In the genomic region with DNA sequence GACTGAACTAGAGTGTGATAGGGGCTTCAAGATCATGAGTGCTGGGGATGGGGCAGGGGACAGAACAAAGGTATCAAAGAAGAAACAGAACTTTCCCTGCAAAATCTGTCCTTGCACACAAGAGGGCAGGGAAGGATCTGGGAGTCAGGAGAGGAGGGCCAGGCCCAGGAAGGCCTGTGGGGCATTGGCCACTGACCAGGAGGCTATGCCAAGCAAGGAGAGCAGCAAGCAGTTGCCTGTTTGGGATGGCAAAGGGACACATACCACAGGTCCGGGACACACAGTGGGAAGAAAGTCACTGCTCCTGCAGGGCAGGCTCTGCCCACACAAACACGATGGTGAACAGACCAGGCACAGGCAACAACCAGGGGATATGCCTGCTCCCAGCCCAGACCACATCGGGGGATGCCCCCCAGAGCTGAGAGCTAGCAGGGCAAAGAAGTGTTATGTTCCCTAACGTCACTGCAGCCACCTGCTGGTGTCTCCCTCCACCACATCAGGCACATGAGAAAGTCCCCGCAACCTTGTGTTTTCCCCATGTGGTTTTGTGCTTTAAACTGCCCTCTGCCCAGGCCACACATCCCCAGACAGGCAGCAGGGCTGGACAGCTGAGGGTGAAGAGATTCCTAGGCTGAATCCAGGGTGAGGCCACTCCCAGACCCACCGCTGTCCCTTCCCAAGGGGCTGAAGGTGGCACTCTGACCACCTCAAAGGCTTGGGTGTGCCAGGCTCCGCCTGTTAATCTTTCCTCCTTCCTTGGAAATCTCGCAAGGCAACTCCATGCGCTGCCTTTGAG, we compare ENCODE assay signal across 9 cellular contexts. TPM values are rescaled to one million over a fixed set of nuclear protein-coding genes. Genes with fewer than 3 reads are reported as not detected.
DNase-seq lines count a peak whose midpoint lies in the region; ATAC-seq and TF ChIP-seq lines count a peak whose summit lies in the region.
"Had no signal": no experiment of that assay in that cellular context is flagged by ENCODE, and none has a peak within 500 bp of the region (broad histone marks: within the 10 kb centered on the region; RNA-seq: fewer than 3 reads in every experiment).

No MANE protein-coding gene starts in this region.

- H3K9ac ChIP-seq in OCI-LY1 (ENCODE audit: low read length): no peak overlapping the region

- no peaks in the 10 kb centered on the region for H3K79me2 ChIP-seq in OCI-LY1 (ENCODE audit: insufficient read depth, low read length)
- no peaks in the 10 kb centered on the region for H3K79me2 ChIP-seq in osteoblast (ENCODE audit: insufficient read depth, low read length)

- H3K4me1 Mint-ChIP-seq in activated CD4-positive, alpha-beta T cell treated with anti-CD3 and anti-CD28 coated beads, Interleukin-2, amount 10 ng/mL, durations not matched to agents 24 days and 14 days: no peaks in the 10 kb centered on the region

- H3F3A ChIP-seq in OCI-LY1 (ENCODE audit: insufficient read depth, low read length): no peaks in the 10 kb centered on the region

- ATAC-seq in HG02571 (IDR thresholded peaks at IDR 0.05; ENCODE audit: unreplicated experiment) (peak; percentile 76), GM19328 (IDR thresholded peaks at IDR 0.05; ENCODE audit: unreplicated experiment) (no peak)

- no peak overlapping the region for H3K4me3 Mint-ChIP-seq in activated CD4-positive, alpha-beta T cell treated with anti-CD3 and anti-CD28 coated beads, Interleukin-2, amount 10 ng/mL, durations not matched to agents 24 days and 14 days

- H2AFZ ChIP-seq in OCI-LY1 (ENCODE audit: low read length): no peak overlapping the region
- no peak overlapping the region for H2AFZ ChIP-seq in osteoblast (ENCODE audit: low read length)

- H3K27me3 Mint-ChIP-seq in activated CD4-positive, alpha-beta T cell treated with anti-CD3 and anti-CD28 coated beads, Interleukin-2, amount 10 ng/mL, durations not matched to agents 24 days and 14 days: no peaks in the 10 kb centered on the region

- H3K4me1 ChIP-seq in OCI-LY1 (ENCODE audit: insufficient read depth, low read length, severe bottlenecking): no peaks in the 10 kb centered on the region
- H3K4me1 ChIP-seq in osteoblast (ENCODE audit: insufficient read depth, low read length): no peaks in the 10 kb centered on the region

- H3K36me3 ChIP-seq in OCI-LY1 (ENCODE audit: insufficient read depth, low read length) (no peaks in the 10 kb centered on the region), osteoblast (ENCODE audit: insufficient read depth, low read length) (no peaks in the 10 kb centered on the region)

- H3K27me3 ChIP-seq in OCI-LY1 (ENCODE audit: insufficient read depth, low read length) (no peaks in the 10 kb centered on the region), osteoblast (ENCODE audit: insufficient read depth, low read length) (peaks cover 11% of the 10 kb centered on the region)

- peak overlapping the region; percentile 34 for H3K27ac Mint-ChIP-seq in activated CD4-positive, alpha-beta T cell treated with anti-CD3 and anti-CD28 coated beads, Interleukin-2, amount 10 ng/mL, durations not matched to agents 24 days and 14 days

- H3K9me3 ChIP-seq in OCI-LY1 (ENCODE audit: low read length) (no peaks in the 10 kb centered on the region), osteoblast (ENCODE audit: low read depth, low read length) (no peaks in the 10 kb centered on the region)

- DNase-seq in activated CD4-positive, alpha-beta T cell treated with anti-CD3 and anti-CD28 coated beads, Interleukin-2, amount 10 ng/mL, durations not matched to agents 24 days and 14 days: no peak
- no peak for DNase-seq in activated CD4-positive, alpha-beta T cell treated with anti-CD3 and anti-CD28 coated beads for 48 hours
- DNase-seq in osteoblast (ENCODE audit: insufficient read length, low spot score, missing footprints) (peak; percentile 74), medulla oblongata (ENCODE audit: extremely low spot score) (no peak), LoVo (ENCODE audit: low spot score) (no peak)
- DNase-seq: NCI-H2029 had no signal

- H3K36me3 Mint-ChIP-seq in activated CD4-positive, alpha-beta T cell treated with anti-CD3 and anti-CD28 coated beads, Interleukin-2, amount 10 ng/mL, durations not matched to agents 24 days and 14 days (ENCODE audit: low read depth): peaks cover 36% of the 10 kb centered on the region

- H4K20me1 ChIP-seq in OCI-LY1 (ENCODE audit: insufficient read depth, low read length): no peaks in the 10 kb centered on the region
- H4K20me1 ChIP-seq in osteoblast (ENCODE audit: insufficient read depth, low read length): no peaks in the 10 kb centered on the region

- no peaks in the 10 kb centered on the region for H3K9me3 Mint-ChIP-seq in activated CD4-positive, alpha-beta T cell treated with anti-CD3 and anti-CD28 coated beads, Interleukin-2, amount 10 ng/mL, durations not matched to agents 24 days and 14 days

- intact Hi-C loops in activated CD4-positive, alpha-beta T cell treated with anti-CD3 and anti-CD28 coated beads, Interleukin-2, amount 10 ng/mL, durations not matched to agents 24 days and 14 days (cut with micrococcal nuclease): no loop called here

- H3K9me2 ChIP-seq in OCI-LY1 (ENCODE audit: low read depth, low read length): no peaks in the 10 kb centered on the region

- H3K27ac ChIP-seq in OCI-LY1 (ENCODE audit: low read depth, low read length, poor library complexity, severe bottlenecking): no peak overlapping the region
- H3K27ac ChIP-seq in osteoblast (ENCODE audit: low read depth, low read length): no peak overlapping the region

- H3K4me3 ChIP-seq in OCI-LY1 (ENCODE audit: low read depth, low read length, poor library complexity, severe bottlenecking) (no peak overlapping the region), osteoblast (ENCODE audit: insufficient read depth, low read length) (no peak overlapping the region)

- TF ChIP-seq CTCF in OCI-LY1 (IDR thresholded peaks at IDR 0.05; ENCODE audit: low read length): peak; percentile 25; the same call in 1 of the 2 replicates
- no peak for TF ChIP-seq CTCF in osteoblast (IDR thresholded peaks at IDR 0.05; ENCODE audit: extremely low read depth, low read depth, low read length)

- no peak overlapping the region for H3K4me2 ChIP-seq in OCI-LY1 (ENCODE audit: low read length)
- no peak overlapping the region for H3K4me2 ChIP-seq in osteoblast (ENCODE audit: insufficient read depth, low read length)

RNA-seq across cellular contexts. Expression of a gene that starts 53.6 kb away (rescaled TPM):
- total RNA-seq in activated CD4-positive, alpha-beta T cell treated with anti-CD3 and anti-CD28 coated beads, Interleukin-2, amount 10 ng/mL, durations not matched to agents 24 days and 14 days: 48.3 and 49.3 TPM in 2 replicates
- total RNA-seq in osteoblast: under 0.01 TPM in 2 replicates

Comparison
In these comparisons a context has a peak if more than half of its experiments do, and no peak if none do; other contexts are left out.
1. RNA of a gene that starts 53.6 kb away (total RNA-seq): 48.3 to 49.3 TPM in activated CD4-positive, alpha-beta T cell treated with anti-CD3 and anti-CD28 coated beads, Interleukin-2, amount 10 ng/mL, durations not matched to agents 24 days and 14 days; under 0.01 TPM in osteoblast; every median in the first group is over 10 times any median in the second.